Comparison of ENCODE assay signal across 2 cellular contexts in genomic region chr4:76784237-76784636, GRCh38.
TF ChIP-seq lines count a peak whose summit lies in the region.

No MANE protein-coding gene starts in this region.

TF ChIP-seq in HEK293T, 16 proteins besides CTCF, POLR2A, EP300 and RAD21 (continued from another document):
- TF ChIP-seq TARDBP (IDR thresholded peaks at IDR 0.05) (no peak), SP1 (IDR thresholded peaks at IDR 0.05) (no peak)

TF ChIP-seq in HepG2, 621 proteins besides CTCF, POLR2A, EP300 and RAD21 (continued from another document):
- TF ChIP-seq, protein P1, sequence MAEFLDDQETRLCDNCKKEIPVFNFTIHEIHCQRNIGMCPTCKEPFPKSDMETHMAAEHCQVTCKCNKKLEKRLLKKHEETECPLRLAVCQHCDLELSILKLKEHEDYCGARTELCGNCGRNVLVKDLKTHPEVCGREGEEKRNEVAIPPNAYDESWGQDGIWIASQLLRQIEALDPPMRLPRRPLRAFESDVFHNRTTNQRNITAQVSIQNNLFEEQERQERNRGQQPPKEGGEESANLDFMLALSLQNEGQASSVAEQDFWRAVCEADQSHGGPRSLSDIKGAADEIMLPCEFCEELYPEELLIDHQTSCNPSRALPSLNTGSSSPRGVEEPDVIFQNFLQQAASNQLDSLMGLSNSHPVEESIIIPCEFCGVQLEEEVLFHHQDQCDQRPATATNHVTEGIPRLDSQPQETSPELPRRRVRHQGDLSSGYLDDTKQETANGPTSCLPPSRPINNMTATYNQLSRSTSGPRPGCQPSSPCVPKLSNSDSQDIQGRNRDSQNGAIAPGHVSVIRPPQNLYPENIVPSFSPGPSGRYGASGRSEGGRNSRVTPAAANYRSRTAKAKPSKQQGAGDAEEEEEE (CRISPR knock-in tag; IDR thresholded peaks at IDR 0.05; ENCODE audit: borderline replicate concordance), result no peak
- no peak for TF ChIP-seq ZNF775 (CRISPR knock-in tag; IDR thresholded peaks at IDR 0.05; ENCODE audit: borderline replicate concordance)
- TF ChIP-seq ZNF17 (CRISPR knock-in tag; IDR thresholded peaks at IDR 0.05), result no peak
- TF ChIP-seq ZNF263 (CRISPR knock-in tag; IDR thresholded peaks at IDR 0.05), result no peak
- TF ChIP-seq STAT6 (CRISPR knock-in tag; IDR thresholded peaks at IDR 0.05; ENCODE audit: borderline replicate concordance), result no peak
- no peak for TF ChIP-seq NRL (CRISPR knock-in tag; IDR thresholded peaks at IDR 0.05; ENCODE audit: borderline replicate concordance)
- TF ChIP-seq MEIS1 (CRISPR knock-in tag; IDR thresholded peaks at IDR 0.05; ENCODE audit: borderline replicate concordance), result no peak
- no peak for TF ChIP-seq ZNF510 (CRISPR knock-in tag; IDR thresholded peaks at IDR 0.05; ENCODE audit: low read depth)
- TF ChIP-seq PITX1 (CRISPR knock-in tag; IDR thresholded peaks at IDR 0.05), result no peak
- TF ChIP-seq, protein P2, sequence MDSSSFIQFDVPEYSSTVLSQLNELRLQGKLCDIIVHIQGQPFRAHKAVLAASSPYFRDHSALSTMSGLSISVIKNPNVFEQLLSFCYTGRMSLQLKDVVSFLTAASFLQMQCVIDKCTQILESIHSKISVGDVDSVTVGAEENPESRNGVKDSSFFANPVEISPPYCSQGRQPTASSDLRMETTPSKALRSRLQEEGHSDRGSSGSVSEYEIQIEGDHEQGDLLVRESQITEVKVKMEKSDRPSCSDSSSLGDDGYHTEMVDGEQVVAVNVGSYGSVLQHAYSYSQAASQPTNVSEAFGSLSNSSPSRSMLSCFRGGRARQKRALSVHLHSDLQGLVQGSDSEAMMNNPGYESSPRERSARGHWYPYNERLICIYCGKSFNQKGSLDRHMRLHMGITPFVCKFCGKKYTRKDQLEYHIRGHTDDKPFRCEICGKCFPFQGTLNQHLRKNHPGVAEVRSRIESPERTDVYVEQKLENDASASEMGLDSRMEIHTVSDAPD (CRISPR knock-in tag; IDR thresholded peaks at IDR 0.05), result no peak
- no peak for TF ChIP-seq USF2 (IDR thresholded peaks at IDR 0.05; ENCODE audit: low read depth, low read length)
- TF ChIP-seq USF2 (CRISPR knock-in tag; IDR thresholded peaks at IDR 0.05; ENCODE audit: borderline replicate concordance), result no peak
- TF ChIP-seq ZNF879 (CRISPR knock-in tag; IDR thresholded peaks at IDR 0.05), result no peak
TF ChIP-seq in HepG2: peak in this region for 0.
